Comparison of ENCODE assay signal across 23 cellular contexts in the genomic region with DNA sequence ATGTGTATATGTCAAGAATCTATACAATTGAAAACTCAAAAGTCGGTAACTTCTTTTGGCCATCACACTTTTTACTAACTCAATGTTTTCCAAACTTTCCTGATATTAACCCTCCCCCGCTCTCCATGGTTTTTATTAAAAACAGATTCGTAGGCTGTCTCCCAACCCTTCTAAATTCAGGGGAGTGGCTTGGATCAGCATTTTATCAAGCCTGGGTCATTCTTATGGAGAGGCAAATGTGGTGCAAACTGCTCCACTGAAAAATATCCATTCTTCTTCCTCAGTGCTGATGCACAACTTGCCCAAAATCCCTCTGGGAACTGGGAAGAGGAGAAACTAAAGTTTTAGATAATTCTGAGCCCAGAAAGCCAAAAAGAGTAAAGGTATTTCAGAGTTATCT.
"Had no signal": no experiment of that assay in that cellular context is flagged by ENCODE, and none has a peak within 500 bp of the region (broad histone marks: within the 10 kb centered on the region; RNA-seq: fewer than 3 reads in every experiment).

No MANE protein-coding gene starts in this region.

- H3K9me3 ChIP-seq: SJCRH30 had no signal

- H3K27ac ChIP-seq: SJCRH30 had no signal

- H3K4me3 ChIP-seq: SJCRH30 had no signal

- H3K27me3 ChIP-seq: SJCRH30 had no signal

- H3K4me1 ChIP-seq: SJCRH30 had no signal

- ATAC-seq: activated naive CD4-positive, alpha-beta T cell treated with anti-CD3 and anti-CD28 coated beads, Interleukin-2, amount 50 U/mL, for 72 hours; activated naive CD8-positive, alpha-beta T cell treated with anti-CD3 and anti-CD28 coated beads, Interleukin-2, amount 50 U/mL, for 24 hours; activated T-cell treated with anti-CD3 and anti-CD28 coated beads, Interleukin-2, amount 50 U/mL, for 4 hours; T-helper 17 cell had no signal

- DNase-seq: activated CD4-positive, alpha-beta memory T cell treated with anti-CD3 and anti-CD28 coated beads for 36 hours; activated CD4-positive, alpha-beta T cell treated with anti-CD3 and anti-CD28 coated beads, Interleukin-2, amount 10 ng/mL, durations not matched to agents 7 days and 5 days; activated CD4-positive, CD25-positive, alpha-beta regulatory T cell; activated CD8-positive, alpha-beta memory T cell treated with anti-CD3 and anti-CD28 coated beads for 24 hours; activated effector memory CD4-positive, alpha-beta T cell treated with anti-CD3 and anti-CD28 coated beads, Interleukin-2, amount 50 U/mL, for 16 hours; activated naive CD4-positive, alpha-beta T cell treated with Interleukin-2 at 50 U/mL for 16 hours; activated naive CD8-positive, alpha-beta T cell treated with anti-CD3 and anti-CD28 coated beads, Interleukin-2, amount 50 U/mL, for 24 hours; activated T-cell treated with anti-CD3 and anti-CD28 coated beads, Interleukin-2, amount 50 U/mL, for 4 hours; Kasumi-1; KBM-7; NCI-H1048; NCI-H146; NCI-H187 treated with DMSO at 0.1 percent for 48 hours; NCI-H2171 treated with DMSO at 0.1 percent for 48 hours; NCI-H226; NCI-H526; NCI-H82; Right ventricle myocardium superior; RPMI8226; SJCRH30; T-helper 17 cell; T-helper 9 cell had no signal
